In genomic region chr19:1853295-1854031, GRCh38 we compare ENCODE assay signal across 8 cellular contexts. TPM values are rescaled to one million over a fixed set of nuclear protein-coding genes. Genes with fewer than 3 reads are reported as not detected.
DNase-seq lines count a peak whose midpoint lies in the region; ATAC-seq and FAIRE-seq lines count a peak whose summit lies in the region.

No MANE protein-coding gene starts in this region.

- no peak for ATAC-seq in GM19452 (IDR thresholded peaks at IDR 0.05; ENCODE audit: unreplicated experiment)

- H3K9me3 Mint-ChIP-seq in activated CD4-positive, alpha-beta memory T cell treated with anti-CD3 and anti-CD28 coated beads, Interleukin-2, amount 10 ng/mL, durations not matched to agents 7 days and 5 days: no peaks in the 10 kb centered on the region

- peaks cover 60% of the 10 kb centered on the region for H3K4me1 Mint-ChIP-seq in activated CD4-positive, alpha-beta memory T cell treated with anti-CD3 and anti-CD28 coated beads, Interleukin-2, amount 10 ng/mL, durations not matched to agents 7 days and 5 days

- H3K27me3 Mint-ChIP-seq in activated CD4-positive, alpha-beta memory T cell treated with anti-CD3 and anti-CD28 coated beads, Interleukin-2, amount 10 ng/mL, durations not matched to agents 7 days and 5 days: no peaks in the 10 kb centered on the region

- FAIRE-seq in GM19239 (lab: Jason Lieb, UNC): peak; percentile 97

- peak overlapping the region; percentile 31 for H3K4me3 Mint-ChIP-seq in activated CD4-positive, alpha-beta memory T cell treated with anti-CD3 and anti-CD28 coated beads, Interleukin-2, amount 10 ng/mL, durations not matched to agents 7 days and 5 days

- DNase-seq in AG08396 (ENCODE audit: low spot score) (peak; percentile 90), GM19239 (ENCODE audit: insufficient read length, low spot score) (peak; percentile 91), NCI-H82 treated with DMSO at 0.1 percent for 48 hours (lab: John Stamatoyannopoulos, UW; ENCODE audit: unreplicated experiment) (peak; percentile 42), midbrain (lab: John Stamatoyannopoulos, UW) (peak; percentile 36)
- peak; percentile 91 for DNase-seq in activated CD4-positive, alpha-beta memory T cell treated with anti-CD3 and anti-CD28 coated beads, Interleukin-2, amount 10 ng/mL, durations not matched to agents 7 days and 5 days
- DNase-seq in effector CD4-positive, alpha-beta T cell: peak; percentile 74
- peak; percentile 40 to 58 for DNase-seq in stimulated activated CD8-positive, alpha-beta memory T cell treated with anti-CD3 and anti-CD28 coated beads, Interleukin-7, amount 100 ng/mL, for 4 hours (ENCODE audit: low read depth in 2 of 2)

- peak overlapping the region; percentile 91 for H3K27ac Mint-ChIP-seq in activated CD4-positive, alpha-beta memory T cell treated with anti-CD3 and anti-CD28 coated beads, Interleukin-2, amount 10 ng/mL, durations not matched to agents 7 days and 5 days

- H3K36me3 Mint-ChIP-seq in activated CD4-positive, alpha-beta memory T cell treated with anti-CD3 and anti-CD28 coated beads, Interleukin-2, amount 10 ng/mL, durations not matched to agents 7 days and 5 days (ENCODE audit: low read depth): peaks cover 4% of the 10 kb centered on the region

- CTCF ChIA-PET in activated CD4-positive, alpha-beta memory T cell treated with anti-CD3 and anti-CD28 coated beads, Interleukin-2, amount 10 ng/mL, durations not matched to agents 7 days and 5 days (lab: Charles Lee): interaction anchor here (1.4 kb wide), 1 partner anchor 63 kb away, joined by 5 read pairs; no protein-coding TSS in a partner anchor

- POLR2A ChIA-PET in activated CD4-positive, alpha-beta memory T cell treated with anti-CD3 and anti-CD28 coated beads, Interleukin-2, amount 10 ng/mL, durations not matched to agents 7 days and 5 days (lab: Charles Lee): interaction anchor here (1.9 kb wide), 1 partner anchor 11 kb away, joined by 7 read pairs; the partner anchor contains the start of gene KLF16

RNA-seq across cellular contexts. Expression of gene REXO1, which starts 5.2 kb away (rescaled TPM):
- 10 to 100 TPM; 46.5 to 47.5 TPM for total RNA-seq in activated CD4-positive, alpha-beta memory T cell treated with anti-CD3 and anti-CD28 coated beads, Interleukin-2, amount 10 ng/mL, durations not matched to agents 7 days and 5 days

RNA-seq across cellular contexts. Expression of gene KLF16, which starts 9.9 kb away (rescaled TPM):
- total RNA-seq in activated CD4-positive, alpha-beta memory T cell treated with anti-CD3 and anti-CD28 coated beads, Interleukin-2, amount 10 ng/mL, durations not matched to agents 7 days and 5 days: 10 to 100 TPM; 24.6 to 25.7 TPM

RNA-seq across cellular contexts. Expression of gene ABHD17A, which starts 31.8 kb away (rescaled TPM):
- 100 to 1,000 TPM; 255 to 259 TPM for total RNA-seq in activated CD4-positive, alpha-beta memory T cell treated with anti-CD3 and anti-CD28 coated beads, Interleukin-2, amount 10 ng/mL, durations not matched to agents 7 days and 5 days

RNA-seq across cellular contexts. Expression of gene ATP8B3, which starts 41.4 kb away (rescaled TPM):
- total RNA-seq in activated CD4-positive, alpha-beta memory T cell treated with anti-CD3 and anti-CD28 coated beads, Interleukin-2, amount 10 ng/mL, durations not matched to agents 7 days and 5 days: 10 to 100 TPM; 22.5 to 23.3 TPM

RNA-seq across cellular contexts. Expression of gene ADAT3, which starts 51.7 kb away (rescaled TPM):
- total RNA-seq in activated CD4-positive, alpha-beta memory T cell treated with anti-CD3 and anti-CD28 coated beads, Interleukin-2, amount 10 ng/mL, durations not matched to agents 7 days and 5 days: 10 to 100 TPM; 13.3 to 15.5 TPM

Comparison
In these comparisons a context has a peak if more than half of its experiments do, and no peak if none do; other contexts are left out.
1. DNase-seq: peak in every context shown above with its lines; median percentile 91 in GM19239; 91 in activated CD4-positive, alpha-beta memory T cell treated with anti-CD3 and anti-CD28 coated beads, Interleukin-2, amount 10 ng/mL, durations not matched to agents 7 days and 5 days; 90 in AG08396; 74 in effector CD4-positive, alpha-beta T cell; 49 in stimulated activated CD8-positive, alpha-beta memory T cell treated with anti-CD3 and anti-CD28 coated beads, Interleukin-7, amount 100 ng/mL, for 4 hours; 42 in NCI-H82 treated with DMSO at 0.1 percent for 48 hours; 36 in midbrain.